In the genomic region with DNA sequence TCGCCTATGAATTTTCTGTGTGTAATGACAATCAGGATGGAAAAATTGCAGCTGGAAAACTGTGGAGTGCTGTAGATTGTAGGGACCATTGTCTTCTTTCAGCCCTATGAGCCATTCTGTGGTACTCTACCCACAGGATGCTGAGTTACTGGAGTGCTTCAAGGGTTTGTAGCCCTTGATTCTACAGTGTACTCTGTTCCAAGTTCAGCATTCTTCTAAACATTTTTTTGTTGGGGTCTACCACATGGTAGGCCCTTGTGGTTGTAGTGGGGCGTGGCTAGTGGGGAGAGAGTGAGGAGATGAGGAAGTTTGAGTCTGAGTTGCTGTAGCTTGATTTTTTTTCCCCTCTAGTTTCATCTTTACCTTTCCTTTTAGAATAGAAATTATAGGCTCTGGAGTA, we compare ENCODE assay signal across 8 cellular contexts. TPM values are rescaled to one million over a fixed set of nuclear protein-coding genes. Genes with fewer than 3 reads are reported as not detected.
DNase-seq lines count a peak whose midpoint lies in the region; ATAC-seq and TF ChIP-seq lines count a peak whose summit lies in the region.

No MANE protein-coding gene starts in this region.

- H3K27ac Mint-ChIP-seq in activated CD8-positive, alpha-beta T cell treated with anti-CD3 and anti-CD28 coated beads, Interleukin-2, amount 10 ng/mL, durations not matched to agents 7 days and 5 days = peak overlapping the region; percentile 76

- no peaks in the 10 kb centered on the region for H3K4me1 ChIP-seq in hepatocyte (ENCODE audit: insufficient read depth)

- POLR2A ChIA-PET in activated CD8-positive, alpha-beta T cell treated with anti-CD3 and anti-CD28 coated beads, Interleukin-2, amount 10 ng/mL, durations not matched to agents 7 days and 5 days (lab: Charles Lee) = no interaction called here

- DNase-seq in AG09319 (ENCODE audit: extremely low read depth, low read depth) (peak; percentile 32), HPDE6-E6E7 (ENCODE audit: extremely low spot score) (peak; percentile 17), hepatocyte (ENCODE audit: low spot score) (no peak), NCI-H2227 treated with DMSO at 0.1 percent for 48 hours (lab: John Stamatoyannopoulos, UW) (no peak), HUDEP-2 (lab: John Stamatoyannopoulos, UW; ENCODE audit: unreplicated experiment in 76 of 76) (no peak), mesenteric fat pad (ENCODE audit: low spot score) (no peak)
- peak; percentile 88 for DNase-seq in activated CD8-positive, alpha-beta T cell treated with anti-CD3 and anti-CD28 coated beads, Interleukin-2, amount 10 ng/mL, durations not matched to agents 7 days and 5 days

- H3K36me3 ChIP-seq in hepatocyte (replicated peaks; ENCODE audit: insufficient read depth, low read depth) = no peaks in the 10 kb centered on the region

- H3K4me1 Mint-ChIP-seq in activated CD8-positive, alpha-beta T cell treated with anti-CD3 and anti-CD28 coated beads, Interleukin-2, amount 10 ng/mL, durations not matched to agents 7 days and 5 days (ENCODE audit: low read depth) = peaks cover 28% of the 10 kb centered on the region

- H3K9me3 Mint-ChIP-seq in activated CD8-positive, alpha-beta T cell treated with anti-CD3 and anti-CD28 coated beads, Interleukin-2, amount 10 ng/mL, durations not matched to agents 7 days and 5 days (ENCODE audit: insufficient read depth) = no peaks in the 10 kb centered on the region

- no peaks in the 10 kb centered on the region for H4K20me1 ChIP-seq in hepatocyte (ENCODE audit: insufficient read depth, poor library complexity, severe bottlenecking)

- 93% methylated on average over 2 of the region's 2 CpGs for WGBS in hepatocyte (ENCODE audit: low lambda C conversion rate, missing lambda C conversion rate)

- no peak for TF ChIP-seq CTCF in AG09319 (IDR thresholded peaks at IDR 0.05; ENCODE audit: low read depth, low read length)
- TF ChIP-seq CTCF in hepatocyte (IDR thresholded peaks at IDR 0.05; ENCODE audit: poor library complexity) = no peak

- H3K27ac ChIP-seq in hepatocyte = peak overlapping the region; percentile 21

- no peak overlapping the region for H2AFZ ChIP-seq in hepatocyte

- ATAC-seq in GM19324 (IDR thresholded peaks at IDR 0.05; ENCODE audit: low FRiP score, unreplicated experiment) = peak; percentile 53
- ATAC-seq in activated CD8-positive, alpha-beta T cell treated with anti-CD3 and anti-CD28 coated beads, Interleukin-2, amount 10 ng/mL, durations not matched to agents 7 days and 5 days = peak; percentile 100

- H3K9me2 ChIP-seq in hepatocyte (replicated peaks; ENCODE audit: insufficient read depth) = no peaks in the 10 kb centered on the region

- peak overlapping the region; percentile 46 for H3K4me3 Mint-ChIP-seq in activated CD8-positive, alpha-beta T cell treated with anti-CD3 and anti-CD28 coated beads, Interleukin-2, amount 10 ng/mL, durations not matched to agents 7 days and 5 days

- no peak overlapping the region for H3K4me3 ChIP-seq in hepatocyte

- H3K9me3 ChIP-seq in hepatocyte (ENCODE audit: low read depth) = no peaks in the 10 kb centered on the region

- CTCF ChIA-PET in activated CD8-positive, alpha-beta T cell treated with anti-CD3 and anti-CD28 coated beads, Interleukin-2, amount 10 ng/mL, durations not matched to agents 7 days and 5 days (lab: Charles Lee) = interaction anchor here (1.1 to 1.9 kb wide), 4 partner anchors 15 to 388 kb away, joined by 3 to 7 read pairs (median 6); no protein-coding TSS in a partner anchor

- peaks cover 6% of the 10 kb centered on the region for H3K36me3 Mint-ChIP-seq in activated CD8-positive, alpha-beta T cell treated with anti-CD3 and anti-CD28 coated beads, Interleukin-2, amount 10 ng/mL, durations not matched to agents 7 days and 5 days (ENCODE audit: low read depth)

- H3K27me3 Mint-ChIP-seq in activated CD8-positive, alpha-beta T cell treated with anti-CD3 and anti-CD28 coated beads, Interleukin-2, amount 10 ng/mL, durations not matched to agents 7 days and 5 days (ENCODE audit: low read depth) = no peaks in the 10 kb centered on the region

- H3K79me2 ChIP-seq in hepatocyte = peaks cover 77% of the 10 kb centered on the region

- no peaks in the 10 kb centered on the region for H3K27me3 ChIP-seq in hepatocyte

- no peak overlapping the region for H3K4me2 ChIP-seq in hepatocyte

RNA-seq across cellular contexts. Expression of a gene that starts 33.5 kb away (rescaled TPM):
- 10 to 100 TPM; 17.5 to 17.6 TPM for total RNA-seq in activated CD8-positive, alpha-beta T cell treated with anti-CD3 and anti-CD28 coated beads, Interleukin-2, amount 10 ng/mL, durations not matched to agents 7 days and 5 days
- total RNA-seq in hepatocyte (49.6 and 73.6 TPM in 2 replicates), mesenteric fat pad (58.6 TPM)
- 38.8 and 43.1 TPM in 2 replicates for polyA plus RNA-seq in hepatocyte

Comparison
In these comparisons a context has a peak if more than half of its experiments do, and no peak if none do; other contexts are left out.
1. DNase-seq: peak in AG09319 (single experiment), HPDE6-E6E7 (single experiment) and activated CD8-positive, alpha-beta T cell treated with anti-CD3 and anti-CD28 coated beads, Interleukin-2, amount 10 ng/mL, durations not matched to agents 7 days and 5 days (single experiment); none in hepatocyte (single experiment), NCI-H2227 treated with DMSO at 0.1 percent for 48 hours (single experiment), HUDEP-2 (0 of 76) and mesenteric fat pad (single experiment).